1 cellular context compared by ENCODE assay signal in genomic region chr16:57303910-57304168, GRCh38.
TF ChIP-seq lines count a peak whose summit lies in the region.

No MANE protein-coding gene starts in this region.

TF ChIP-seq in GM23338, 12 proteins besides CTCF, POLR2A, EP300 and RAD21 (continued from another document):
- TF ChIP-seq, protein P1, sequence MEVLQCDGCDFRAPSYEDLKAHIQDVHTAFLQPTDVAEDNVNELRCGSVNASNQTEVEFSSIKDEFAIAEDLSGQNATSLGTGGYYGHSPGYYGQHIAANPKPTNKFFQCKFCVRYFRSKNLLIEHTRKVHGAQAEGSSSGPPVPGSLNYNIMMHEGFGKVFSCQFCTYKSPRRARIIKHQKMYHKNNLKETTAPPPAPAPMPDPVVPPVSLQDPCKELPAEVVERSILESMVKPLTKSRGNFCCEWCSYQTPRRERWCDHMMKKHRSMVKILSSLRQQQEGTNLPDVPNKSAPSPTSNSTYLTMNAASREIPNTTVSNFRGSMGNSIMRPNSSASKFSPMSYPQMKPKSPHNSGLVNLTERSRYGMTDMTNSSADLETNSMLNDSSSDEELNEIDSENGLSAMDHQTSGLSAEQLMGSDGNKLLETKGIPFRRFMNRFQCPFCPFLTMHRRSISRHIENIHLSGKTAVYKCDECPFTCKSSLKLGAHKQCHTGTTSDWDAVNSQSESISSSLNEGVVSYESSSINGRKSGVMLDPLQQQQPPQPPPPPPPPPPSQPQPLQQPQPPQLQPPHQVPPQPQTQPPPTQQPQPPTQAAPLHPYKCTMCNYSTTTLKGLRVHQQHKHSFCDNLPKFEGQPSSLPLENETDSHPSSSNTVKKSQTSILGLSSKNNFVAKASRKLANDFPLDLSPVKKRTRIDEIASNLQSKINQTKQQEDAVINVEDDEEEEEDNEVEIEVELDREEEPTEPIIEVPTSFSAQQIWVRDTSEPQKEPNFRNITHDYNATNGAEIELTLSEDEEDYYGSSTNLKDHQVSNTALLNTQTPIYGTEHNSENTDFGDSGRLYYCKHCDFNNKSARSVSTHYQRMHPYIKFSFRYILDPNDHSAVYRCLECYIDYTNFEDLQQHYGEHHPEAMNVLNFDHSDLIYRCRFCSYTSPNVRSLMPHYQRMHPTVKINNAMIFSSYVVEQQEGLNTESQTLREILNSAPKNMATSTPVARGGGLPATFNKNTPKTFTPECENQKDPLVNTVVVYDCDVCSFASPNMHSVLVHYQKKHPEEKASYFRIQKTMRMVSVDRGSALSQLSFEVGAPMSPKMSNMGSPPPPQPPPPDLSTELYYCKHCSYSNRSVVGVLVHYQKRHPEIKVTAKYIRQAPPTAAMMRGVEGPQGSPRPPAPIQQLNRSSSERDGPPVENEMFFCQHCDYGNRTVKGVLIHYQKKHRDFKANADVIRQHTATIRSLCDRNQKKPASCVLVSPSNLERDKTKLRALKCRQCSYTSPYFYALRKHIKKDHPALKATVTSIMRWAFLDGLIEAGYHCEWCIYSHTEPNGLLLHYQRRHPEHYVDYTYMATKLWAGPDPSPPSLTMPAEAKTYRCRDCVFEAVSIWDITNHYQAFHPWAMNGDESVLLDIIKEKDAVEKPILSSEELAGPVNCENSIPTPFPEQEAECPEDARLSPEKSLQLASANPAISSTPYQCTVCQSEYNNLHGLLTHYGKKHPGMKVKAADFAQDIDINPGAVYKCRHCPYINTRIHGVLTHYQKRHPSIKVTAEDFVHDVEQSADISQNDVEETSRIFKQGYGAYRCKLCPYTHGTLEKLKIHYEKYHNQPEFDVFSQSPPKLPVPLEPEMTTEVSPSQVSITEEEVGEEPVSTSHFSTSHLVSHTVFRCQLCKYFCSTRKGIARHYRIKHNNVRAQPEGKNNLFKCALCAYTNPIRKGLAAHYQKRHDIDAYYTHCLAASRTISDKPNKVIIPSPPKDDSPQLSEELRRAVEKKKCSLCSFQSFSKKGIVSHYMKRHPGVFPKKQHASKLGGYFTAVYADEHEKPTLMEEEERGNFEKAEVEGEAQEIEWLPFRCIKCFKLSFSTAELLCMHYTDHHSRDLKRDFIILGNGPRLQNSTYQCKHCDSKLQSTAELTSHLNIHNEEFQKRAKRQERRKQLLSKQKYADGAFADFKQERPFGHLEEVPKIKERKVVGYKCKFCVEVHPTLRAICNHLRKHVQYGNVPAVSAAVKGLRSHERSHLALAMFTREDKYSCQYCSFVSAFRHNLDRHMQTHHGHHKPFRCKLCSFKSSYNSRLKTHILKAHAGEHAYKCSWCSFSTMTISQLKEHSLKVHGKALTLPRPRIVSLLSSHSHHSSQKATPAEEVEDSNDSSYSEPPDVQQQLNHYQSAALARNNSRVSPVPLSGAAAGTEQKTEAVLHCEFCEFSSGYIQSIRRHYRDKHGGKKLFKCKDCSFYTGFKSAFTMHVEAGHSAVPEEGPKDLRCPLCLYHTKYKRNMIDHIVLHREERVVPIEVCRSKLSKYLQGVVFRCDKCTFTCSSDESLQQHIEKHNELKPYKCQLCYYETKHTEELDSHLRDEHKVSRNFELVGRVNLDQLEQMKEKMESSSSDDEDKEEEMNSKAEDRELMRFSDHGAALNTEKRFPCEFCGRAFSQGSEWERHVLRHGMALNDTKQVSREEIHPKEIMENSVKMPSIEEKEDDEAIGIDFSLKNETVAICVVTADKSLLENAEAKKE (CRISPR knock-in tag; IDR thresholded peaks at IDR 0.05): no peak
- TF ChIP-seq POLR2AphosphoS5 (IDR thresholded peaks at IDR 0.05; ENCODE audit: low read depth) (no peak), ZNF331 (CRISPR knock-in tag; IDR thresholded peaks at IDR 0.05; ENCODE audit: low read depth) (no peak), EZH2 (IDR thresholded peaks at IDR 0.05; ENCODE audit: low read depth, unreplicated experiment) (no peak), ZNF114 (CRISPR knock-in tag; IDR thresholded peaks at IDR 0.05) (no peak), CREB1 (CRISPR knock-in tag; IDR thresholded peaks at IDR 0.05; ENCODE audit: low read depth) (no peak), JUNB (IDR thresholded peaks at IDR 0.05; ENCODE audit: unreplicated experiment) (no peak)
- TF ChIP-seq, protein P2, sequence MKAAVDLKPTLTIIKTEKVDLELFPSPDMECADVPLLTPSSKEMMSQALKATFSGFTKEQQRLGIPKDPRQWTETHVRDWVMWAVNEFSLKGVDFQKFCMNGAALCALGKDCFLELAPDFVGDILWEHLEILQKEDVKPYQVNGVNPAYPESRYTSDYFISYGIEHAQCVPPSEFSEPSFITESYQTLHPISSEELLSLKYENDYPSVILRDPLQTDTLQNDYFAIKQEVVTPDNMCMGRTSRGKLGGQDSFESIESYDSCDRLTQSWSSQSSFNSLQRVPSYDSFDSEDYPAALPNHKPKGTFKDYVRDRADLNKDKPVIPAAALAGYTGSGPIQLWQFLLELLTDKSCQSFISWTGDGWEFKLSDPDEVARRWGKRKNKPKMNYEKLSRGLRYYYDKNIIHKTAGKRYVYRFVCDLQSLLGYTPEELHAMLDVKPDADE (IDR thresholded peaks at IDR 0.05): no peak
